30 cellular contexts compared by ENCODE assay signal in genomic region chr3:170010498-170010897, GRCh38. TPM values are rescaled to one million over a fixed set of nuclear protein-coding genes. Genes with fewer than 3 reads are reported as not detected.
DNase-seq lines count a peak whose midpoint lies in the region; ATAC-seq and TF ChIP-seq lines count a peak whose summit lies in the region.
"Had no signal": no experiment of that assay in that cellular context is flagged by ENCODE, and none has a peak within 500 bp of the region (broad histone marks: within the 10 kb centered on the region; RNA-seq: fewer than 3 reads in every experiment).

No MANE protein-coding gene starts in this region.

- H3K36me3 ChIP-seq in DOHH2 (ENCODE audit: control insufficient read depth, low read length), result no peaks in the 10 kb centered on the region
- no peaks in the 10 kb centered on the region for H3K36me3 ChIP-seq in OCI-LY1 (ENCODE audit: insufficient read depth, low read length)

- H3K27ac Mint-ChIP-seq in activated CD4-positive, alpha-beta T cell treated with anti-CD3 and anti-CD28 coated beads, Interleukin-2, amount 10 ng/mL, durations not matched to agents 7 days and 5 days, result no peak overlapping the region
- H3K27ac Mint-ChIP-seq: B cell; CD8-positive, alpha-beta T cell; T-helper 2 cell treated with Interferon-gamma antibody and Interleukin-4, amounts not matched to agents 5 μg/mL and 100 μg/mL, for 36 hours had no signal

- DNase-seq in RKO (ENCODE audit: low spot score), result no peak
- no peak for DNase-seq in activated CD4-positive, alpha-beta T cell treated with anti-CD3 and anti-CD28 coated beads, Interleukin-2, amount 10 ng/mL, durations not matched to agents 7 days and 5 days
- DNase-seq in stimulated activated CD4-positive, alpha-beta T cell treated with anti-CD3 and anti-CD28 coated beads, Interleukin-15, amount 100 ng/mL, for 24 hours, result no peak
- DNase-seq: Caco-2; CD8-positive, alpha-beta T cell; EL; GDM1; Kasumi-1; MV-4-11; NCI-H1105; NCI-H1436 treated with DMSO at 0.1 percent for 48 hours; NCI-H1930; NCI-H446; NCI-H524 treated with DMSO at 0.1 percent for 48 hours; NCI-H82; NK-92 treated with Interleukin-12 subunit alpha and Interleukin-12 subunit beta, amount 100 ng/mL, for 24 hours; SHP77; T-helper 1 cell had no signal

- no peaks in the 10 kb centered on the region for H3K36me3 Mint-ChIP-seq in activated CD4-positive, alpha-beta T cell treated with anti-CD3 and anti-CD28 coated beads, Interleukin-2, amount 10 ng/mL, durations not matched to agents 7 days and 5 days (ENCODE audit: low read depth)
- H3K36me3 Mint-ChIP-seq: CD8-positive, alpha-beta T cell had no signal

- peak overlapping the region; percentile 70 for H2AFZ ChIP-seq in OCI-LY1 (ENCODE audit: low read length)

- no peaks in the 10 kb centered on the region for H3K79me2 ChIP-seq in DOHH2 (ENCODE audit: control insufficient read depth, low read length)
- no peaks in the 10 kb centered on the region for H3K79me2 ChIP-seq in OCI-LY1 (ENCODE audit: insufficient read depth, low read length)

- no peaks in the 10 kb centered on the region for H3K9me2 ChIP-seq in DOHH2 (replicated peaks; ENCODE audit: control insufficient read depth, low read length)
- no peaks in the 10 kb centered on the region for H3K9me2 ChIP-seq in OCI-LY1 (ENCODE audit: low read depth, low read length)

- CTCF ChIA-PET in activated CD4-positive, alpha-beta T cell treated with anti-CD3 and anti-CD28 coated beads, Interleukin-2, amount 10 ng/mL, durations not matched to agents 7 days and 5 days (lab: Charles Lee), result interaction anchor here (1.0 to 1.1 kb wide), 2 partner anchors 9 to 16 kb away, joined by 3 read pairs; no protein-coding TSS in a partner anchor

- H3K4me2 ChIP-seq in DOHH2 (ENCODE audit: low read length), result 0 out of 2 replicates have a peak overlapping the region, but pooled peaks have one; percentile 4
- no peak overlapping the region for H3K4me2 ChIP-seq in OCI-LY1 (ENCODE audit: low read length)

- H3K27ac ChIP-seq in DOHH2 (ENCODE audit: low read depth, low read length) (no peak overlapping the region), OCI-LY1 (ENCODE audit: low read depth, low read length, poor library complexity, severe bottlenecking) (no peak overlapping the region)
- H3K27ac ChIP-seq: 22Rv1, C4-2B, RWPE1 had no signal

- no peak overlapping the region for H3K4me3 ChIP-seq in DOHH2 (ENCODE audit: low read length)
- H3K4me3 ChIP-seq in OCI-LY1 (ENCODE audit: low read depth, low read length, poor library complexity, severe bottlenecking), result no peak overlapping the region
- H3K4me3 ChIP-seq: K562 had no signal

- no peaks in the 10 kb centered on the region for H3K9me3 ChIP-seq in DOHH2 (ENCODE audit: control insufficient read depth, insufficient read depth, low read length)
- H3K9me3 ChIP-seq in OCI-LY1 (ENCODE audit: low read length), result no peaks in the 10 kb centered on the region
- H3K9me3 ChIP-seq: Caco-2 had no signal

- POLR2A ChIA-PET in activated CD4-positive, alpha-beta T cell treated with anti-CD3 and anti-CD28 coated beads, Interleukin-2, amount 10 ng/mL, durations not matched to agents 7 days and 5 days (lab: Charles Lee), result no interaction called here

- no peaks in the 10 kb centered on the region for H3K9me3 Mint-ChIP-seq in activated CD4-positive, alpha-beta T cell treated with anti-CD3 and anti-CD28 coated beads, Interleukin-2, amount 10 ng/mL, durations not matched to agents 7 days and 5 days
- H3K9me3 Mint-ChIP-seq: CD8-positive, alpha-beta T cell; T-helper 2 cell treated with Interferon-gamma antibody and Interleukin-4, amounts not matched to agents 5 μg/mL and 100 μg/mL, for 36 hours had no signal

- peaks cover 23% of the 10 kb centered on the region for H3K4me1 ChIP-seq in DOHH2 (ENCODE audit: control insufficient read depth, low read length)
- H3K4me1 ChIP-seq in OCI-LY1 (ENCODE audit: insufficient read depth, low read length, severe bottlenecking), result peaks cover 40% of the 10 kb centered on the region
- H3K4me1 ChIP-seq: Caco-2 had no signal

- peaks cover 17% of the 10 kb centered on the region for H3K4me1 Mint-ChIP-seq in activated CD4-positive, alpha-beta T cell treated with anti-CD3 and anti-CD28 coated beads, Interleukin-2, amount 10 ng/mL, durations not matched to agents 7 days and 5 days

- TF ChIP-seq CTCF in DOHH2 (IDR thresholded peaks at IDR 0.05; ENCODE audit: low read depth, low read length, poor library complexity, severe bottlenecking) (no peak), OCI-LY1 (IDR thresholded peaks at IDR 0.05; ENCODE audit: low read length) (no peak)

- no peak overlapping the region for H3K4me3 Mint-ChIP-seq in activated CD4-positive, alpha-beta T cell treated with anti-CD3 and anti-CD28 coated beads, Interleukin-2, amount 10 ng/mL, durations not matched to agents 7 days and 5 days
- H3K4me3 Mint-ChIP-seq: B cell; CD8-positive, alpha-beta T cell; T-helper 2 cell treated with Interferon-gamma antibody and Interleukin-4, amounts not matched to agents 5 μg/mL and 100 μg/mL, for 36 hours had no signal

- ATAC-seq in GM18868 (IDR thresholded peaks at IDR 0.05; ENCODE audit: unreplicated experiment), result peak; percentile 68
- peak; percentile 49 for ATAC-seq in HG02759 (IDR thresholded peaks at IDR 0.05; ENCODE audit: unreplicated experiment)
- ATAC-seq in HG03045 (IDR thresholded peaks at IDR 0.05; ENCODE audit: unreplicated experiment), result no peak
- ATAC-seq: CD8-positive, alpha-beta T cell; HCT116; K562 had no signal

- H3K27me3 ChIP-seq in DOHH2 (ENCODE audit: control insufficient read depth, low read length), result no peaks in the 10 kb centered on the region
- no peaks in the 10 kb centered on the region for H3K27me3 ChIP-seq in OCI-LY1 (ENCODE audit: insufficient read depth, low read length)

- H3K27me3 Mint-ChIP-seq in activated CD4-positive, alpha-beta T cell treated with anti-CD3 and anti-CD28 coated beads, Interleukin-2, amount 10 ng/mL, durations not matched to agents 7 days and 5 days, result no peaks in the 10 kb centered on the region
- H3K27me3 Mint-ChIP-seq: B cell had no signal

- H3F3A ChIP-seq in DOHH2 (ENCODE audit: control insufficient read depth, insufficient read depth), result no peaks in the 10 kb centered on the region
- peaks cover 2% of the 10 kb centered on the region; the same call in 1 of the 2 replicates for H3F3A ChIP-seq in OCI-LY1 (ENCODE audit: insufficient read depth, low read length)

- H4K20me1 ChIP-seq in DOHH2 (ENCODE audit: control insufficient read depth, insufficient read depth, low read depth, low read length) (no peaks in the 10 kb centered on the region), OCI-LY1 (ENCODE audit: insufficient read depth, low read length) (no peaks in the 10 kb centered on the region)

- H3K9ac ChIP-seq in OCI-LY1 (ENCODE audit: low read length), result no peak overlapping the region

RNA-seq across cellular contexts. Expression of gene GPR160, which starts 27.3 kb away (rescaled TPM):
- total RNA-seq in activated CD4-positive, alpha-beta T cell treated with anti-CD3 and anti-CD28 coated beads, Interleukin-2, amount 10 ng/mL, durations not matched to agents 7 days and 5 days, result 1 to 10 TPM; 6.1 to 6.2 TPM

RNA-seq across cellular contexts. Expression of gene SEC62, which starts 43.9 kb away (rescaled TPM):
- total RNA-seq in activated CD4-positive, alpha-beta T cell treated with anti-CD3 and anti-CD28 coated beads, Interleukin-2, amount 10 ng/mL, durations not matched to agents 7 days and 5 days, result 10 to 100 TPM; 61.0 to 63.1 TPM
